8 cellular contexts compared by ENCODE assay signal in genomic region chr15:101652098-101652782, GRCh38. TPM values are rescaled to one million over a fixed set of nuclear protein-coding genes. Genes with fewer than 3 reads are reported as not detected.
DNase-seq lines count a peak whose midpoint lies in the region; ATAC-seq, FAIRE-seq and TF ChIP-seq lines count a peak whose summit lies in the region.

A gene with protein sequence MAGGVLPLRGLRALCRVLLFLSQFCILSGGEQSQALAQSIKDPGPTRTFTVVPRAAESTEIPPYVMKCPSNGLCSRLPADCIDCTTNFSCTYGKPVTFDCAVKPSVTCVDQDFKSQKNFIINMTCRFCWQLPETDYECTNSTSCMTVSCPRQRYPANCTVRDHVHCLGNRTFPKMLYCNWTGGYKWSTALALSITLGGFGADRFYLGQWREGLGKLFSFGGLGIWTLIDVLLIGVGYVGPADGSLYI (minus strand): TSS chr15:101652381. CDS start chr15:101652361, 20 bp downstream.

- DNase-seq in GM19239 (ENCODE audit: insufficient read length, low spot score): peak; percentile 85
- DNase-seq in NCI-H526 (lab: John Stamatoyannopoulos, UW): peak; percentile 79 to 96
- peak; percentile 99 for DNase-seq in activated CD4-positive, alpha-beta T cell treated with anti-CD3 and anti-CD28 coated beads, Interleukin-2, amount 10 ng/mL, durations not matched to agents 24 days and 14 days
- peak; percentile 26 for DNase-seq in cortex of kidney (lab: John Stamatoyannopoulos, UW)
- DNase-seq in left lung: peak; percentile 94 to 99
- peak; percentile 91 to 94 for DNase-seq in stimulated activated CD4-positive, alpha-beta T cell treated with anti-CD3 and anti-CD28 coated beads, Interleukin-2, amount 100 ng/mL, for 48 hours

- H3K4me3 Mint-ChIP-seq in activated CD4-positive, alpha-beta T cell treated with anti-CD3 and anti-CD28 coated beads, Interleukin-2, amount 10 ng/mL, durations not matched to agents 24 days and 14 days: peak within 1 kb of the TSS; percentile 86

- no peaks in the 10 kb centered on the region for H3K27me3 Mint-ChIP-seq in activated CD4-positive, alpha-beta T cell treated with anti-CD3 and anti-CD28 coated beads, Interleukin-2, amount 10 ng/mL, durations not matched to agents 24 days and 14 days

- H3K27ac Mint-ChIP-seq in activated CD4-positive, alpha-beta T cell treated with anti-CD3 and anti-CD28 coated beads, Interleukin-2, amount 10 ng/mL, durations not matched to agents 24 days and 14 days: peak within 1 kb of the TSS; percentile 86

- H3K9me3 ChIP-seq in BLaER1: no peaks in the 10 kb centered on the region
- H3K9me3 ChIP-seq in left lung: no peaks in the 10 kb centered on the region

- peak; percentile 71 to 91 for TF ChIP-seq CTCF in left lung (IDR thresholded peaks at IDR 0.05)

- H3K4me3 ChIP-seq in BLaER1 (peak within 1 kb of the TSS; percentile 90), left lung (peak within 1 kb of the TSS; percentile 83 to 93)

- peaks cover 41% of the 10 kb centered on the region for H4K20me1 ChIP-seq in BLaER1

- H3K36me3 Mint-ChIP-seq in activated CD4-positive, alpha-beta T cell treated with anti-CD3 and anti-CD28 coated beads, Interleukin-2, amount 10 ng/mL, durations not matched to agents 24 days and 14 days (ENCODE audit: low read depth): peaks cover 32% of the 10 kb centered on the region

- H3K4me1 Mint-ChIP-seq in activated CD4-positive, alpha-beta T cell treated with anti-CD3 and anti-CD28 coated beads, Interleukin-2, amount 10 ng/mL, durations not matched to agents 24 days and 14 days: peaks cover 32% of the 10 kb centered on the region

- H3K36me3 ChIP-seq in BLaER1: peaks cover 23% of the 10 kb centered on the region
- peaks cover 0 to 19% of the 10 kb centered on the region in 2 donors for H3K36me3 ChIP-seq in left lung

- intact Hi-C loops in activated CD4-positive, alpha-beta T cell treated with anti-CD3 and anti-CD28 coated beads, Interleukin-2, amount 10 ng/mL, durations not matched to agents 24 days and 14 days (cut with micrococcal nuclease): loop anchor here (1.0 to 10.0 kb wide), 7 partner anchors 41 to 1050 kb away; partner anchors contain the start of genes ASB7, LINS1, SELENOS and SNRPA1
- intact Hi-C loops in left lung (cut with DNase I): no loop called here

- H3K27ac ChIP-seq in BLaER1 (peak within 1 kb of the TSS; percentile 96), left lung (peak within 1 kb of the TSS; percentile 98 to 99)

- H3K9me3 Mint-ChIP-seq in activated CD4-positive, alpha-beta T cell treated with anti-CD3 and anti-CD28 coated beads, Interleukin-2, amount 10 ng/mL, durations not matched to agents 24 days and 14 days: no peaks in the 10 kb centered on the region

- peak within 1 kb of the TSS; percentile 94 for H3K9ac ChIP-seq in BLaER1

- H3K27me3 ChIP-seq in BLaER1: no peaks in the 10 kb centered on the region
- H3K27me3 ChIP-seq in left lung: no peaks in the 10 kb centered on the region

- ATAC-seq in HG03457 (IDR thresholded peaks at IDR 0.05; ENCODE audit: unreplicated experiment): peak; percentile 79
- peak; percentile 98 for ATAC-seq in left lung

- peak within 1 kb of the TSS; percentile 97 for H3K4me2 ChIP-seq in BLaER1

- FAIRE-seq in GM19239 (lab: Jason Lieb, UNC): peak; percentile 82

- H3K4me1 ChIP-seq in BLaER1 (peaks cover 46% of the 10 kb centered on the region), left lung (peaks cover 14 to 47% of the 10 kb centered on the region in 2 donors)

RNA-seq across cellular contexts. Expression of the gene that starts here (rescaled TPM):
- 56.2 and 62.7 TPM in 2 replicates for total RNA-seq in activated CD4-positive, alpha-beta T cell treated with anti-CD3 and anti-CD28 coated beads, Interleukin-2, amount 10 ng/mL, durations not matched to agents 24 days and 14 days
- total RNA-seq in left lung: 10 to 100 TPM; 43.7 to 53.6 TPM

Comparison
In these comparisons a context has a peak if more than half of its experiments do, and no peak if none do; other contexts are left out.
1. Peak in every context shown above with its lines: DNase-seq, ATAC-seq, H3K4me3 ChIP-seq and H3K27ac ChIP-seq.
2. DNase-seq: peak in every context shown above with its lines; median percentile 99 in activated CD4-positive, alpha-beta T cell treated with anti-CD3 and anti-CD28 coated beads, Interleukin-2, amount 10 ng/mL, durations not matched to agents 24 days and 14 days; 96 in left lung; 92 in stimulated activated CD4-positive, alpha-beta T cell treated with anti-CD3 and anti-CD28 coated beads, Interleukin-2, amount 100 ng/mL, for 48 hours; 88 in NCI-H526; 85 in GM19239; 26 in cortex of kidney.